ENCODE assay signal across 8 cellular contexts in the genomic region with DNA sequence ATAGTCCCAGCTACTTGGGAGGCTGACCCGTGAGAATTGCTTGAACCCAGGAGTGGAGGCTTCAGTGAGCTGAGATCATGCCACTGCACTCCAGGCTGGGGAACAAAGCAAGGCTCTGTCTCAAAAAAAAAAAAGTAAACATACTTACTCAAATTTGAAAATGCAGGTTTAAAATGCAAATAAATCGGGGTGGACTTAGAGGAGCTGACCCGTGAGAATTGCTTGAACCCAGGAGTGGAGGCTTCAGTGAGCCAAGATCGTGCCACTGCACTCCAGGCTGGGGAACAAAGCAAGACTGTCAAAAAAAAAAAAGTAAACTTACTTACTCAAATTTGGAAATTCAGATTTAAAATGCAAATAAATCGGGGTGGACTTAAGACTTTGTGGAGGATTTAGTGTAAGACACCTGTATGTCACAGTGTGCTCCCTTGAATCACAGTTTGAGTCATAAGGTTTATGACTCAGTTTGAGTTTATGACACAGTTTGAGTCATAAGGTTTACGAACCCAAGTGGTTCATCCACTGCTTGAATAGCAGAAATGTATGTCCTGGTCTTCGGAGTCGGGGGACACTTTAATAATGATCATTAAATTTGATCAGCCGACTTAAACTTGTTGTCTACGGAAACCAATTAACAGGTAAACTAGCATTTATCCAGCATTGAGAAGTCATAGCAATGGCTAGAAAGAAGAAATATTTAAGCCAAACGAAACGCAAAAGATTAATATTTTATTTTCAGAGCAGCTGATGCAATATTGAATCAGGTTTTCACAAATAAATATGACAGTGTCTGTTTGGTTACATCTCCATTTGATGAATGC. TPM values are rescaled to one million over a fixed set of nuclear protein-coding genes. Genes with fewer than 3 reads are reported as not detected.
DNase-seq lines count a peak whose midpoint lies in the region; ATAC-seq and FAIRE-seq lines count a peak whose summit lies in the region.

No MANE protein-coding gene starts in this region.

- ATAC-seq in GM19372 (IDR thresholded peaks at IDR 0.05; ENCODE audit: low read depth, unreplicated experiment) = peak; percentile 70
- ATAC-seq in HG03196 (IDR thresholded peaks at IDR 0.05; ENCODE audit: unreplicated experiment) = peak; percentile 87
- ATAC-seq in activated naive CD8-positive, alpha-beta T cell treated with anti-CD3 and anti-CD28 coated beads, Interleukin-2, amount 10 ng/mL, durations not matched to agents 7 days and 5 days (ENCODE audit: low read depth) = peak; percentile 47
- ATAC-seq in stimulated activated naive CD8-positive, alpha-beta T cell treated with anti-CD3 and anti-CD28 coated beads, Interleukin-15, amount 100 ng/mL, for 72 hours = peak; percentile 100

- DNase-seq in Caki2 (ENCODE audit: low read depth) (peak; percentile 83), mesenteric fat pad (ENCODE audit: low spot score) (no peak), frontal cortex (ENCODE audit: low spot score in 2 of 2) (no peak)
- no peak for DNase-seq in activated naive CD8-positive, alpha-beta T cell treated with anti-CD3 and anti-CD28 coated beads, Interleukin-2, amount 10 ng/mL, durations not matched to agents 7 days and 5 days
- peak; percentile 14 to 25 for DNase-seq in stimulated activated naive CD8-positive, alpha-beta T cell treated with anti-CD3 and anti-CD28 coated beads, Interleukin-15, amount 100 ng/mL, for 72 hours
- no peak for DNase-seq in activated CD4-positive, alpha-beta T cell treated with anti-CD3 and anti-CD28 coated beads for 1 hour

- H3K36me3 Mint-ChIP-seq in activated naive CD8-positive, alpha-beta T cell treated with anti-CD3 and anti-CD28 coated beads, Interleukin-2, amount 10 ng/mL, durations not matched to agents 7 days and 5 days = no peaks in the 10 kb centered on the region

- in situ Hi-C loops in Caki2 (cut with HindIII; ENCODE audit: low pct_unique_long_range_greater_than_20kb, low sequenced_read_pairs) = no loop called here

- peaks cover 3% of the 10 kb centered on the region for H3K4me1 Mint-ChIP-seq in activated naive CD8-positive, alpha-beta T cell treated with anti-CD3 and anti-CD28 coated beads, Interleukin-2, amount 10 ng/mL, durations not matched to agents 7 days and 5 days
- peaks cover 20% of the 10 kb centered on the region for H3K4me1 Mint-ChIP-seq in stimulated activated naive CD8-positive, alpha-beta T cell treated with anti-CD3 and anti-CD28 coated beads, Interleukin-15, amount 100 ng/mL, for 72 hours

- H3K4me3 Mint-ChIP-seq in activated naive CD8-positive, alpha-beta T cell treated with anti-CD3 and anti-CD28 coated beads, Interleukin-2, amount 10 ng/mL, durations not matched to agents 7 days and 5 days = no peak overlapping the region
- H3K4me3 Mint-ChIP-seq in stimulated activated naive CD8-positive, alpha-beta T cell treated with anti-CD3 and anti-CD28 coated beads, Interleukin-15, amount 100 ng/mL, for 72 hours = peak overlapping the region in 1 of 2 donors; percentile 69

- POLR2A ChIA-PET in activated naive CD8-positive, alpha-beta T cell treated with anti-CD3 and anti-CD28 coated beads, Interleukin-2, amount 10 ng/mL, durations not matched to agents 7 days and 5 days (lab: Charles Lee) = interaction anchor here (0.8 kb wide), 1 partner anchor 673 kb away, joined by 6 read pairs; no protein-coding TSS in a partner anchor

- H3K27ac Mint-ChIP-seq in activated naive CD8-positive, alpha-beta T cell treated with anti-CD3 and anti-CD28 coated beads, Interleukin-2, amount 10 ng/mL, durations not matched to agents 7 days and 5 days = no peak overlapping the region
- H3K27ac Mint-ChIP-seq in stimulated activated naive CD8-positive, alpha-beta T cell treated with anti-CD3 and anti-CD28 coated beads, Interleukin-15, amount 100 ng/mL, for 72 hours = peak overlapping the region; percentile 97 to 98

- H3K27me3 Mint-ChIP-seq in activated naive CD8-positive, alpha-beta T cell treated with anti-CD3 and anti-CD28 coated beads, Interleukin-2, amount 10 ng/mL, durations not matched to agents 7 days and 5 days = no peaks in the 10 kb centered on the region
- no peaks in the 10 kb centered on the region for H3K27me3 Mint-ChIP-seq in stimulated activated naive CD8-positive, alpha-beta T cell treated with anti-CD3 and anti-CD28 coated beads, Interleukin-15, amount 100 ng/mL, for 72 hours

- H3K9me3 Mint-ChIP-seq in activated naive CD8-positive, alpha-beta T cell treated with anti-CD3 and anti-CD28 coated beads, Interleukin-2, amount 10 ng/mL, durations not matched to agents 7 days and 5 days = no peaks in the 10 kb centered on the region
- no peaks in the 10 kb centered on the region for H3K9me3 Mint-ChIP-seq in stimulated activated naive CD8-positive, alpha-beta T cell treated with anti-CD3 and anti-CD28 coated beads, Interleukin-15, amount 100 ng/mL, for 72 hours

- FAIRE-seq in frontal cortex (lab: Jason Lieb, UNC) = no peak

RNA-seq across cellular contexts. Expression of a gene that starts 6.8 kb away (rescaled TPM):
- 109 and 126 TPM in 2 replicates for total RNA-seq in Caki2 (2014; rRNA removed; shearing (Covaris generic); ENCODE audit: low replicate concordance)
- 10 to 100 TPM; 28.5 to 29.9 TPM for total RNA-seq in activated naive CD8-positive, alpha-beta T cell treated with anti-CD3 and anti-CD28 coated beads, Interleukin-2, amount 10 ng/mL, durations not matched to agents 7 days and 5 days
- 32.1 TPM for total RNA-seq in mesenteric fat pad
- 51.4 TPM for total RNA-seq in frontal cortex

RNA-seq across cellular contexts. Expression of a gene that starts 29.7 kb away (rescaled TPM):
- total RNA-seq in Caki2 (2014; rRNA removed; shearing (Covaris generic); ENCODE audit: low replicate concordance) = not detected in 2 replicates
- 1 to 10 TPM; 1.9 to 2.2 TPM for total RNA-seq in activated naive CD8-positive, alpha-beta T cell treated with anti-CD3 and anti-CD28 coated beads, Interleukin-2, amount 10 ng/mL, durations not matched to agents 7 days and 5 days
- total RNA-seq in mesenteric fat pad (0.71 TPM), frontal cortex (0.41 TPM)

RNA-seq across cellular contexts. Expression of a gene that starts 51.3 kb away (rescaled TPM):
- not detected in 2 replicates for total RNA-seq in Caki2 (2014; rRNA removed; shearing (Covaris generic); ENCODE audit: low replicate concordance)
- not detected for total RNA-seq in activated naive CD8-positive, alpha-beta T cell treated with anti-CD3 and anti-CD28 coated beads, Interleukin-2, amount 10 ng/mL, durations not matched to agents 7 days and 5 days
- total RNA-seq in mesenteric fat pad = not detected
- total RNA-seq in frontal cortex = 1.2 TPM

Comparison
In these comparisons a context has a peak if more than half of its experiments do, and no peak if none do; other contexts are left out.
1. DNase-seq: peak in Caki2 (single experiment) and stimulated activated naive CD8-positive, alpha-beta T cell treated with anti-CD3 and anti-CD28 coated beads, Interleukin-15, amount 100 ng/mL, for 72 hours (2 of 2); none in activated naive CD8-positive, alpha-beta T cell treated with anti-CD3 and anti-CD28 coated beads, Interleukin-2, amount 10 ng/mL, durations not matched to agents 7 days and 5 days (single experiment), mesenteric fat pad (single experiment), frontal cortex (0 of 2) and activated CD4-positive, alpha-beta T cell treated with anti-CD3 and anti-CD28 coated beads for 1 hour (single experiment).
2. ATAC-seq: peak in every context shown above with its lines; median percentile 100 in stimulated activated naive CD8-positive, alpha-beta T cell treated with anti-CD3 and anti-CD28 coated beads, Interleukin-15, amount 100 ng/mL, for 72 hours; 87 in HG03196; 70 in GM19372; 47 in activated naive CD8-positive, alpha-beta T cell treated with anti-CD3 and anti-CD28 coated beads, Interleukin-2, amount 10 ng/mL, durations not matched to agents 7 days and 5 days.